In the genomic region with DNA sequence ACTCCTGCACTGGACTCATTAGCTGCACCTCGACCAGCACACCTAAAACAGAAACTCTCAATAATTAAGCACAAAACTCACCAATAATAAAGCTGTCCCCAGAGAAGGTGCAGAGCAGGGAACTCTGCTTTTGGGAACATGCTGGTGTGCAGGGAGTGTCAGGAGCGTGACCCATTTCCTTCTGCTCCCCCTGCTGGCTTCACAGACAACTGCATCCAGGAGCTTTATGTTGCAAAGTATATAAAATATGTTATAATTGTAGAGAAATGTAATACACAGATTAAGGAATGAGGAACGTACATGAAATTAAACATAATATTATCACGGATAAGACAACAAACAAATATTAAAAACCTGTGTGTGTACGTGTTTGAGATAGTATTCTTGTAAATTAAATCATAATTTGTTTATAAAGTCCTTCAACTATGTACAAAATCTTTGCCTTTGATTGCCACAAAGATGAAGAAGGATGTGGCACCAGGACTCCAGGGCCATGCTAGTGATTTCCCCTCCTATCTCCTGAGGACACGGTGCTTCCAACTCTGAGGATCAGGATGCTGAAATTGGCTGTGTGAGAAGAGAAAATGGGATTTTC, we compare ENCODE assay signal across 9 cellular contexts.
A peak's percentile ranks its signal among the peaks of the same experiment; 100 is the strongest.
DNase-seq lines count a peak whose midpoint lies in the region; ATAC-seq and TF ChIP-seq lines count a peak whose summit lies in the region.
"Had no signal": no experiment of that assay in that cellular context is flagged by ENCODE, and none has a peak within 500 bp of the region (broad histone marks: within the 10 kb centered on the region; RNA-seq: fewer than 3 reads in every experiment).

No MANE protein-coding gene starts in this region.

- H4K91ac ChIP-seq in H9 (ENCODE audit: insufficient read length, low read depth, low read length) = no peak overlapping the region

- no peak overlapping the region for H4K5ac ChIP-seq in H9 (ENCODE audit: insufficient read length, low read depth, low read length)

- no peak overlapping the region for H3K18ac ChIP-seq in H9 (ENCODE audit: insufficient read length, low read depth, low read length)

- H2BK5ac ChIP-seq in H9 (ENCODE audit: insufficient read length, low read length) = no peak overlapping the region

- H4K20me1 ChIP-seq in H9 (ENCODE audit: control insufficient read depth, insufficient read depth, insufficient read length) = no peaks in the 10 kb centered on the region

- H2AFZ ChIP-seq in H9 (ENCODE audit: low read length) = no peak overlapping the region

- H3K27me3 ChIP-seq in H9 (ENCODE audit: insufficient read depth, low read length) (no peaks in the 10 kb centered on the region), prostate gland (replicated peaks; ENCODE audit: insufficient read depth) (no peaks in the 10 kb centered on the region)

- POLR2A ChIA-PET in activated CD8-positive, alpha-beta T cell treated with anti-CD3 and anti-CD28 coated beads for 36 hours (lab: Charles Lee) = interaction anchor here (0.7 kb wide), 1 partner anchor 77 kb away, joined by 3 read pairs; no protein-coding TSS in a partner anchor

- H3K27ac Mint-ChIP-seq in H9 = no peak overlapping the region
- H3K27ac Mint-ChIP-seq in activated CD8-positive, alpha-beta T cell treated with anti-CD3 and anti-CD28 coated beads for 36 hours = no peak overlapping the region
- H3K27ac Mint-ChIP-seq: stimulated activated naive CD8-positive, alpha-beta T cell treated with anti-CD3 and anti-CD28 coated beads, Interleukin-15, Interleukin-2, amounts not matched to agents 100 ng/mL and 50 ng/mL, for 24 hours had no signal

- H3K27me3 Mint-ChIP-seq in H9 (ENCODE audit: low read depth) = peaks cover 82% of the 10 kb centered on the region
- H3K27me3 Mint-ChIP-seq in activated CD8-positive, alpha-beta T cell treated with anti-CD3 and anti-CD28 coated beads for 36 hours = peaks cover 34% of the 10 kb centered on the region

- H3K4me3 ChIP-seq in fibroblast of the aortic adventitia (ENCODE audit: low read depth, low read length) (no peak overlapping the region), prostate gland (no peak overlapping the region)

- H3K23me2 ChIP-seq in H9 (ENCODE audit: insufficient read length, low read depth, low read length, poor library complexity, severe bottlenecking) = no peaks in the 10 kb centered on the region

- no peaks in the 10 kb centered on the region for H3K9me3 ChIP-seq in H9 (ENCODE audit: control insufficient read depth, low read depth, low read length)
- H3K9me3 ChIP-seq in prostate gland = no peaks in the 10 kb centered on the region

- H4K8ac ChIP-seq in H9 (replicated peaks; ENCODE audit: insufficient read length, low read depth, low read length) = no peak overlapping the region

- H2AK5ac ChIP-seq in H9 (ENCODE audit: insufficient read length, low read length) = no peak overlapping the region

- no peak overlapping the region for H3K4ac ChIP-seq in H9 (ENCODE audit: low read depth, low read length)

- H2BK15ac ChIP-seq in H9 (ENCODE audit: low read depth, low read length) = no peak overlapping the region

- TF ChIP-seq CTCF in H9 (conservative IDR thresholded peaks at IDR 0.05) (peak; percentile 83), fibroblast of the aortic adventitia (IDR thresholded peaks at IDR 0.05; ENCODE audit: insufficient read depth, low read length) (peak; percentile 96), prostate gland (IDR thresholded peaks at IDR 0.05) (peak; percentile 45 to 78 (median 76))
- TF ChIP-seq CTCF in activated CD8-positive, alpha-beta T cell treated with anti-CD3 and anti-CD28 coated beads for 36 hours (IDR thresholded peaks at IDR 0.05) = peak; percentile 95

- no peaks in the 10 kb centered on the region for H3K79me1 ChIP-seq in H9 (ENCODE audit: insufficient read depth, low read depth, low read length, poor library complexity, severe bottlenecking)

- peak; percentile 64 for ATAC-seq in activated CD8-positive, alpha-beta T cell treated with anti-CD3 and anti-CD28 coated beads for 36 hours

- no peak overlapping the region for H3K9ac ChIP-seq in H9 (ENCODE audit: extremely low read depth, insufficient read length, low read length)

- CTCF ChIA-PET in activated CD8-positive, alpha-beta T cell treated with anti-CD3 and anti-CD28 coated beads for 36 hours (lab: Charles Lee) = interaction anchor here (0.6 to 4.1 kb wide), 36 partner anchors 9 to 226 kb away, joined by 3 to 20 read pairs (median 5); no protein-coding TSS in a partner anchor

- no peak overlapping the region for H2BK120ac ChIP-seq in H9 (ENCODE audit: low read depth, low read length, poor library complexity, severe bottlenecking)

- H2BK12ac ChIP-seq in H9 (ENCODE audit: insufficient read length, low read depth, low read length) = no peak overlapping the region

- DNase-seq in NCI-H2081 (lab: John Stamatoyannopoulos, UW) (peak; percentile 20 to 33), NCI-H2081 treated with DMSO at 0.1 percent for 48 hours (lab: John Stamatoyannopoulos, UW) (no peak), H9 (no peak), NCI-H146 (lab: John Stamatoyannopoulos, UW) (peak; percentile 9), fibroblast of the aortic adventitia (ENCODE audit: low read depth) (peak; percentile 47), prostate gland (ENCODE audit: low spot score) (peak; percentile 33), NCI-H187 treated with DMSO at 0.1 percent for 48 hours (lab: John Stamatoyannopoulos, UW) (no peak)
- DNase-seq in activated CD8-positive, alpha-beta T cell treated with anti-CD3 and anti-CD28 coated beads for 36 hours = peak; percentile 59

- no peaks in the 10 kb centered on the region for H3K36me3 Mint-ChIP-seq in H9 (ENCODE audit: insufficient read depth in 1 of 3, low read depth in 3 of 3)
- H3K36me3 Mint-ChIP-seq in activated CD8-positive, alpha-beta T cell treated with anti-CD3 and anti-CD28 coated beads for 36 hours (ENCODE audit: low read depth) = no peaks in the 10 kb centered on the region

- H3K9me3 Mint-ChIP-seq in H9 = peaks cover 0 to 22% of the 10 kb centered on the region in 2 experiments; a peak in 2 of 5 replicates
- H3K9me3 Mint-ChIP-seq in activated CD8-positive, alpha-beta T cell treated with anti-CD3 and anti-CD28 coated beads for 36 hours = no peaks in the 10 kb centered on the region
- H3K9me3 Mint-ChIP-seq: stimulated activated naive CD8-positive, alpha-beta T cell treated with anti-CD3 and anti-CD28 coated beads, Interleukin-15, Interleukin-2, amounts not matched to agents 100 ng/mL and 50 ng/mL, for 24 hours had no signal

- no peak overlapping the region for H3K4me3 Mint-ChIP-seq in H9
- H3K4me3 Mint-ChIP-seq in activated CD8-positive, alpha-beta T cell treated with anti-CD3 and anti-CD28 coated beads for 36 hours = no peak overlapping the region
- H3K4me3 Mint-ChIP-seq: stimulated activated naive CD8-positive, alpha-beta T cell treated with anti-CD3 and anti-CD28 coated beads, Interleukin-15, Interleukin-2, amounts not matched to agents 100 ng/mL and 50 ng/mL, for 24 hours had no signal

- H3K4me2 ChIP-seq in H9 (ENCODE audit: insufficient read depth, insufficient read length, low read length) = no peak overlapping the region

- H3K79me2 ChIP-seq in H9 (ENCODE audit: insufficient read depth, low read length) = no peaks in the 10 kb centered on the region

- H3K4me1 ChIP-seq in H9 (ENCODE audit: insufficient read depth, low read length) = no peaks in the 10 kb centered on the region
- no peaks in the 10 kb centered on the region for H3K4me1 ChIP-seq in prostate gland (replicated peaks)

- H3K56ac ChIP-seq in H9 (ENCODE audit: insufficient read length, low read depth, low read length) = no peak overlapping the region

- WGBS in H9 (ENCODE audit: extremely low coverage, insufficient read length, low lambda C conversion rate) = no CpG with 5 or more reads among the region's 6 CpGs
- WGBS in prostate gland = 7% methylated on average over 6 of the region's 6 CpGs

- H3K27ac ChIP-seq in H9 (ENCODE audit: insufficient read length, low read depth, low read length) (no peak overlapping the region), prostate gland (no peak overlapping the region)

- H3K14ac ChIP-seq in H9 (ENCODE audit: insufficient read depth, low read length) = no peak overlapping the region

- no peak overlapping the region for H3K23ac ChIP-seq in H9 (ENCODE audit: insufficient read length, low read depth, low read length)

- intact Hi-C loops in activated CD8-positive, alpha-beta T cell treated with anti-CD3 and anti-CD28 coated beads for 36 hours (cut with micrococcal nuclease) = loop anchor here (5.0 kb wide), 1 partner anchor 85 kb away; the partner anchor contains the start of gene TEKT4
- intact Hi-C loops in prostate gland (cut with DNase I) = no loop called here

- H2BK20ac ChIP-seq in H9 (ENCODE audit: low read depth, low read length, poor library complexity, severe bottlenecking) = no peak overlapping the region

- H3K4me1 Mint-ChIP-seq in H9 = no peaks in the 10 kb centered on the region; a peak in 1 of 4 replicates
- H3K4me1 Mint-ChIP-seq in activated CD8-positive, alpha-beta T cell treated with anti-CD3 and anti-CD28 coated beads for 36 hours (ENCODE audit: low read depth) = no peaks in the 10 kb centered on the region

- no peak for TF ChIP-seq POLR2A in prostate gland (IDR thresholded peaks at IDR 0.05)

- H3K36me3 ChIP-seq in prostate gland = no peaks in the 10 kb centered on the region

- H3T11ph ChIP-seq in H9 (ENCODE audit: low read length) = no peak overlapping the region

Comparison
In these comparisons a context has a peak if more than half of its experiments do, and no peak if none do; other contexts are left out.
1. DNase-seq: peak in NCI-H2081 (2 of 2), NCI-H146 (single experiment), activated CD8-positive, alpha-beta T cell treated with anti-CD3 and anti-CD28 coated beads for 36 hours (single experiment), fibroblast of the aortic adventitia (single experiment) and prostate gland (single experiment); none in NCI-H2081 treated with DMSO at 0.1 percent for 48 hours (single experiment), H9 (single experiment) and NCI-H187 treated with DMSO at 0.1 percent for 48 hours (single experiment).
2. Peak in every context shown above with its lines, with median percentiles within 50 percentile points of each other: CTCF ChIP-seq.